In genomic region chr1:6428453-6428852, GRCh38 we compare ENCODE assay signal across 1 cellular context.
TF ChIP-seq lines count a peak whose summit lies in the region.

No MANE protein-coding gene starts in this region.

TF ChIP-seq in K562, 482 proteins besides CTCF, POLR2A, EP300 and RAD21:
- 0 out of 2 replicates have a peak, but pooled peaks have one; percentile 23 for TF ChIP-seq ZNF263 (CRISPR knock-in tag; IDR thresholded peaks at IDR 0.05; ENCODE audit: borderline replicate concordance)
